19 cellular contexts compared by ENCODE assay signal in the genomic region with DNA sequence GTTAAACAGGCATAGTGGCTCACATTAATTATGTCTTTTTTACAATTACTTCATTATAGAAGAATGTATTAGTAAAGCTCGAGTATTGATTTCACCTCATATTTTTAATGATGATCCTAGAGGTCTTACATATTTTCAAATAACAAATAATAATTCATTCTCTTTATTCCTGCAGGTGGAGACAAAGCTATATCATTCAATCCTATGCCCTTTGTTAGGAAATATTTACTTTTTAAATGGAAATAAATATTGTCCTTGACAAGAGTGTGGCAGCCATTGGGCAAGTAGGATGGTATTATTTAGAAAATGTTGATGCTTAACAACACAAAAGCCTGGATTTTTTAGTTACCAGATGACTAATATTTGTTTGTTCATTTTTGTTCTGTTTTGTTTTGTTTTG.
DNase-seq lines count a peak whose midpoint lies in the region; ATAC-seq and TF ChIP-seq lines count a peak whose summit lies in the region.
"Had no signal": no experiment of that assay in that cellular context is flagged by ENCODE, and none has a peak within 500 bp of the region (broad histone marks: within the 10 kb centered on the region; RNA-seq: fewer than 3 reads in every experiment).

No MANE protein-coding gene starts in this region.

- H3K79me2 ChIP-seq in Loucy (ENCODE audit: insufficient read depth, low read length) (no peaks in the 10 kb centered on the region), hepatocyte (no peaks in the 10 kb centered on the region)

- no peak overlapping the region for H3K4me3 Mint-ChIP-seq in CD4-positive, alpha-beta memory T cell
- H3K4me3 Mint-ChIP-seq: CD4-positive, CD25-positive, alpha-beta regulatory T cell had no signal

- intact Hi-C loops in CD4-positive, alpha-beta memory T cell (cut with micrococcal nuclease): no loop called here

- H3K36me3 ChIP-seq in Loucy (ENCODE audit: insufficient read depth, low read length): no peaks in the 10 kb centered on the region
- H3K36me3 ChIP-seq in hepatocyte (replicated peaks; ENCODE audit: insufficient read depth, low read depth): no peaks in the 10 kb centered on the region
- no peaks in the 10 kb centered on the region for H3K36me3 ChIP-seq in CD4-positive, alpha-beta memory T cell (ENCODE audit: insufficient read depth, low read length)

- H3K9me2 ChIP-seq in Loucy (replicated peaks; ENCODE audit: low read depth, low read length) (no peaks in the 10 kb centered on the region), hepatocyte (replicated peaks; ENCODE audit: insufficient read depth) (no peaks in the 10 kb centered on the region)

- no peaks in the 10 kb centered on the region for H3F3A ChIP-seq in Loucy (ENCODE audit: low read depth)

- no peaks in the 10 kb centered on the region for H3K9me3 ChIP-seq in Loucy (ENCODE audit: insufficient read depth, low read depth, low read length)
- H3K9me3 ChIP-seq in hepatocyte (ENCODE audit: low read depth): no peaks in the 10 kb centered on the region
- no peaks in the 10 kb centered on the region for H3K9me3 ChIP-seq in CD4-positive, alpha-beta memory T cell (ENCODE audit: control insufficient read depth in 1 of 2, low read length in 2 of 2)

- H3K36me3 Mint-ChIP-seq in CD4-positive, alpha-beta memory T cell: no peaks in the 10 kb centered on the region
- H3K36me3 Mint-ChIP-seq: CD4-positive, CD25-positive, alpha-beta regulatory T cell had no signal

- POLR2A ChIA-PET in CD4-positive, alpha-beta memory T cell (lab: Charles Lee; ENCODE audit: partially characterized antibody): no interaction called here

- ATAC-seq in HG03097 (IDR thresholded peaks at IDR 0.05; ENCODE audit: low FRiP score, unreplicated experiment) (no peak), GM21526 (IDR thresholded peaks at IDR 0.05; ENCODE audit: low FRiP score, unreplicated experiment) (no peak)

- no peak overlapping the region for H3K4me3 ChIP-seq in Loucy (ENCODE audit: low read length, poor library complexity, severe bottlenecking)
- no peak overlapping the region for H3K4me3 ChIP-seq in hepatocyte
- H3K4me3 ChIP-seq in CD4-positive, alpha-beta memory T cell (ENCODE audit: low read length in 2 of 2): no peak overlapping the region

- H4K20me1 ChIP-seq in Loucy (ENCODE audit: insufficient read depth, low read length, poor library complexity, severe bottlenecking) (no peaks in the 10 kb centered on the region), hepatocyte (ENCODE audit: insufficient read depth, poor library complexity, severe bottlenecking) (no peaks in the 10 kb centered on the region)

- DNase-seq in DMS 273 (lab: John Stamatoyannopoulos, UW; ENCODE audit: unreplicated experiment) (peak; percentile 3), DMS 273 treated with DMSO at 0.1 percent for 48 hours (lab: John Stamatoyannopoulos, UW) (no peak), hepatocyte (ENCODE audit: low spot score) (no peak)
- no peak for DNase-seq in CD4-positive, alpha-beta memory T cell
- DNase-seq: activated CD4-positive, alpha-beta T cell treated with anti-CD3 and anti-CD28 coated beads, Interleukin-2, amount 50 U/mL, for 48 hours; amniotic stem cell; GOT3; head of caudate nucleus; islet precursor cell; midbrain; NCI-H345; stimulated activated CD4-positive, alpha-beta T cell treated with anti-CD3 and anti-CD28 coated beads, Interleukin-4, amount 100 ng/mL, for 24 hours had no signal

- H3K4me2 ChIP-seq in Loucy (ENCODE audit: low read depth, low read length, poor library complexity, severe bottlenecking) (no peak overlapping the region), hepatocyte (no peak overlapping the region)

- 94% methylated on average over 1 of the region's 1 CpG for WGBS in hepatocyte (ENCODE audit: low lambda C conversion rate, missing lambda C conversion rate)

- TF ChIP-seq CTCF in Loucy (conservative IDR thresholded peaks at IDR 0.05; ENCODE audit: low read length): peak; percentile 44
- peak; percentile 63 for TF ChIP-seq CTCF in VCaP (conservative IDR thresholded peaks at IDR 0.05)
- TF ChIP-seq CTCF in hepatocyte (IDR thresholded peaks at IDR 0.05; ENCODE audit: poor library complexity): peak; percentile 32

- H3K9ac ChIP-seq in Loucy (ENCODE audit: low read depth, low read length, poor library complexity, severe bottlenecking): no peak overlapping the region

- no peak overlapping the region for H3K27ac Mint-ChIP-seq in CD4-positive, alpha-beta memory T cell

- H3K27ac ChIP-seq in VCaP (no peak overlapping the region), hepatocyte (no peak overlapping the region)
- no peak overlapping the region for H3K27ac ChIP-seq in CD4-positive, alpha-beta memory T cell (ENCODE audit: low read depth, low read length)
- H3K27ac ChIP-seq: 22Rv1, epithelial cell of prostate had no signal

- H3K27me3 ChIP-seq in Loucy (ENCODE audit: insufficient read depth, low read length, poor library complexity, severe bottlenecking) (no peaks in the 10 kb centered on the region), hepatocyte (no peaks in the 10 kb centered on the region)
- H3K27me3 ChIP-seq in CD4-positive, alpha-beta memory T cell (ENCODE audit: insufficient read depth, low read length): no peaks in the 10 kb centered on the region

- CTCF ChIA-PET in CD4-positive, alpha-beta memory T cell (lab: Charles Lee; ENCODE audit: partially characterized antibody): interaction anchor here (0.6 to 3.6 kb wide), 7 partner anchors 9 to 994 kb away, joined by 3 to 18 read pairs (median 4); no protein-coding TSS in a partner anchor

- H3K4me1 ChIP-seq in Loucy (ENCODE audit: insufficient read depth, low read length, poor library complexity, severe bottlenecking) (peaks cover 4% of the 10 kb centered on the region), hepatocyte (ENCODE audit: insufficient read depth) (no peaks in the 10 kb centered on the region)
- peaks cover 21% of the 10 kb centered on the region for H3K4me1 ChIP-seq in CD4-positive, alpha-beta memory T cell (ENCODE audit: insufficient read depth, low read length)

- peaks cover 15 to 20% (median 19%) of the 10 kb centered on the region in 4 donors for H3K4me1 Mint-ChIP-seq in CD4-positive, alpha-beta memory T cell

- H3K27me3 Mint-ChIP-seq in CD4-positive, alpha-beta memory T cell: peaks cover 0 to 2% of the 10 kb centered on the region in 2 donors
- H3K27me3 Mint-ChIP-seq: CD4-positive, CD25-positive, alpha-beta regulatory T cell had no signal

- H2AFZ ChIP-seq in Loucy (ENCODE audit: low read length): no peak overlapping the region
- H2AFZ ChIP-seq in hepatocyte: no peak overlapping the region

- peaks cover 0 to 2% (median 0%) of the 10 kb centered on the region in 8 donors for H3K9me3 Mint-ChIP-seq in CD4-positive, alpha-beta memory T cell
